Comparison of ENCODE assay signal across 8 cellular contexts in genomic region chr19:4575978-4576933, GRCh38. TPM values are rescaled to one million over a fixed set of nuclear protein-coding genes. Genes with fewer than 3 reads are reported as not detected.
DNase-seq lines count a peak whose midpoint lies in the region; ATAC-seq lines count a peak whose summit lies in the region.

No MANE protein-coding gene starts in this region.

- H3K27me3 ChIP-seq in SJSA1 (replicated peaks), result peaks cover 19% of the 10 kb centered on the region
- no peaks in the 10 kb centered on the region for H3K27me3 ChIP-seq in right cardiac atrium (ENCODE audit: control insufficient read depth, insufficient read depth)

- no peaks in the 10 kb centered on the region for H3K36me3 ChIP-seq in SJSA1

- H3K4me3 ChIP-seq in SJSA1 (no peak overlapping the region), right cardiac atrium (ENCODE audit: low read length) (no peak overlapping the region)

- peak; percentile 23 for DNase-seq in NK-92 treated with Interleukin-12 subunit alpha and Interleukin-12 subunit beta, amount 100 ng/mL, for 24 hours (lab: John Stamatoyannopoulos, UW)
- DNase-seq in NK-92 (lab: John Stamatoyannopoulos, UW; ENCODE audit: unreplicated experiment) (no peak), SJSA1 (ENCODE audit: low read depth in 1 of 2, low spot score in 2 of 2) (peak; percentile 73 to 86), right cardiac atrium (peak; percentile 68 to 87 (median 86)), smooth muscle cell of the brain vasculature (ENCODE audit: low read depth, low spot score) (peak; percentile 32)
- peak; percentile 31 for DNase-seq in activated naive CD8-positive, alpha-beta T cell treated with anti-CD3 and anti-CD28 coated beads, Interleukin-2, amount 50 U/mL, for 16 hours (ENCODE audit: low read depth, low spot score)

- intact Hi-C loops in right cardiac atrium (cut with DNase I), result loop anchor here (5.0 kb wide), 2 partner anchors 56 to 61 kb away; partner anchors contain the start of gene TNFAIP8L1 (in 3 of the 4)

- H3K9me3 ChIP-seq in SJSA1 (replicated peaks), result no peaks in the 10 kb centered on the region
- no peaks in the 10 kb centered on the region for H3K9me3 ChIP-seq in right cardiac atrium (ENCODE audit: control insufficient read depth, low read length)

- peak in 1 of 2 donors; percentile 66 for ATAC-seq in right cardiac atrium
- ATAC-seq in GM21526 (IDR thresholded peaks at IDR 0.05; ENCODE audit: low FRiP score, unreplicated experiment), result no peak
- ATAC-seq in HG02798 (IDR thresholded peaks at IDR 0.05; ENCODE audit: poor library complexity, unreplicated experiment), result no peak

- H3K27ac ChIP-seq in SJSA1 (peak overlapping the region; percentile 92), right cardiac atrium (ENCODE audit: low read length) (peak overlapping the region; percentile 9)

- 61% methylated on average over 17 of the region's 17 CpGs for WGBS in right cardiac atrium

- H3K4me1 ChIP-seq in SJSA1 (replicated peaks) (peaks cover 22% of the 10 kb centered on the region), right cardiac atrium (ENCODE audit: control insufficient read depth, insufficient read depth, low read length) (no peaks in the 10 kb centered on the region)

RNA-seq across cellular contexts. Expression of gene SEMA6B, which starts 16.8 kb away (rescaled TPM):
- 0.08 TPM in 1 of 2 replicates, not detected in the other for total RNA-seq in SJSA1 (2014; rRNA removed; shearing (Covaris generic))
- total RNA-seq in right cardiac atrium, result 10 to 100 TPM in 1 of 4 donors, 1 to 10 TPM in 3; 4.2 to 10.4 (median 7.9) TPM
- polyA plus RNA-seq in right cardiac atrium, result 11.5 TPM

RNA-seq across cellular contexts. Expression of gene LRG1, which starts 36.4 kb away (rescaled TPM):
- not detected in 2 replicates for total RNA-seq in SJSA1 (2014; rRNA removed; shearing (Covaris generic))
- total RNA-seq in right cardiac atrium, result 1 to 10 TPM in 1 of 4 donors, under 1 TPM in 3; 0.20 to 1.1 (median 0.31) TPM
- polyA plus RNA-seq in right cardiac atrium, result 0.41 TPM

RNA-seq across cellular contexts. Expression of gene PLIN5, which starts 41.2 kb away (rescaled TPM):
- total RNA-seq in SJSA1 (2014; rRNA removed; shearing (Covaris generic)), result not detected in 2 replicates
- total RNA-seq in right cardiac atrium, result 10 to 100 TPM; 25.5 to 60.3 (median 28.2) TPM
- 33.9 TPM for polyA plus RNA-seq in right cardiac atrium

RNA-seq across cellular contexts. Expression of gene PLIN4, which starts 58.0 kb away (rescaled TPM):
- total RNA-seq in SJSA1 (2014; rRNA removed; shearing (Covaris generic)), result not detected in 2 replicates
- 100 to 1,000 TPM; 102 to 201 (median 112) TPM for total RNA-seq in right cardiac atrium
- 171 TPM for polyA plus RNA-seq in right cardiac atrium

Comparison
In these comparisons a context has a peak if more than half of its experiments do, and no peak if none do; other contexts are left out.
1. RNA of gene PLIN5, which starts 41.2 kb away (total RNA-seq): 25.5 to 60.3 TPM in right cardiac atrium; not detected in SJSA1; every median in the first group is over 10 times any median in the second.